In the genomic region with DNA sequence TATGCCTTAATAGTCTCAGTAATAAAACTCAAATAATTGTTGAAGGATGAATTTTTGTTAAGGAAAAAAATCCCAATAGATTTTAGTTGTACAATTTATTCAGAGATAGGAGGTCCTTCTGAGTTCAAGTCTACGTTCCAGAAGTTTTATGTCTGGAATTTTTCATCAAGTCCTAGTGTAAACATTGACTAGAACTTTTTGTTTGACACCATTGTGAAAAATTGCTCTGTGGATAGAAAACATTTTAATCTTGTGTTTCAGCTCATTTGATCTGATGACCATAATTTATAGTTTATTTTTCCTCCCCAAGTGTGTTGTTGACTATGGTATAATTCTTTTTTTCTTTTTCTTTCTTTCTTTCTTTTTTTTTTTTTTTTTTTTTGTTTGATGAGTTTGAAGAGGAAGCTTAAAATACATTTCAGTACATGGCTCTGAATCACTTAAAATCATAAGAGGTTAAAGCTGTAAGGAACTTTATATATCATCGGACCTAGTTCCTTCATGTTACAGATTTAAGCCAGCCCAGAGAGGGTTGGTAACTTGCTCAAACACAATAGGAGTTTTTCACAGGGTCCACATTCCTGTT, we compare ENCODE assay signal across 26 cellular contexts. TPM values are rescaled to one million over a fixed set of nuclear protein-coding genes. Genes with fewer than 3 reads are reported as not detected.
DNase-seq lines count a peak whose midpoint lies in the region; ATAC-seq and TF ChIP-seq lines count a peak whose summit lies in the region.
"Had no signal": no experiment of that assay in that cellular context is flagged by ENCODE, and none has a peak within 500 bp of the region (broad histone marks: within the 10 kb centered on the region; RNA-seq: fewer than 3 reads in every experiment).

No MANE protein-coding gene starts in this region.

- H3K79me1 ChIP-seq in IMR-90 (ENCODE audit: low read depth in 1 of 2, low read length in 2 of 2): peaks cover 7 to 54% of the 10 kb centered on the region in 2 experiments

- H3K4me3 Mint-ChIP-seq in stimulated activated effector memory CD8-positive, alpha-beta T cell treated with anti-CD3 and anti-CD28 coated beads, Interleukin-12 subunit alpha, Interleukin-12 subunit beta, amount 100 ng/mL, for 72 hours: no peak overlapping the region
- H3K4me3 Mint-ChIP-seq: activated B cell treated with CpG ODN at 0.5 μM for 24 hours; H9; naive thymus-derived CD4-positive, alpha-beta T cell had no signal

- H3K9me3 ChIP-seq in IMR-90 (ENCODE audit: control insufficient read depth, insufficient read depth, low read length) (no peaks in the 10 kb centered on the region), left lung (no peaks in the 10 kb centered on the region)
- H3K9me3 ChIP-seq: vagina had no signal

- H3K9me3 Mint-ChIP-seq in stimulated activated effector memory CD8-positive, alpha-beta T cell treated with anti-CD3 and anti-CD28 coated beads, Interleukin-12 subunit alpha, Interleukin-12 subunit beta, amount 100 ng/mL, for 72 hours: no peaks in the 10 kb centered on the region
- H3K9me3 Mint-ChIP-seq: activated B cell treated with CpG ODN at 0.5 μM for 24 hours; H9; naive thymus-derived CD4-positive, alpha-beta T cell had no signal

- H3K27ac Mint-ChIP-seq in stimulated activated effector memory CD8-positive, alpha-beta T cell treated with anti-CD3 and anti-CD28 coated beads, Interleukin-12 subunit alpha, Interleukin-12 subunit beta, amount 100 ng/mL, for 72 hours: peak overlapping the region; percentile 45
- H3K27ac Mint-ChIP-seq: activated B cell treated with CpG ODN at 0.5 μM for 24 hours, H9 had no signal

- H3K4me1 ChIP-seq in IMR-90 (ENCODE audit: control insufficient read depth, insufficient read depth, low read length): peaks cover 25% of the 10 kb centered on the region
- peaks cover 25 to 76% of the 10 kb centered on the region in 2 donors for H3K4me1 ChIP-seq in left lung

- TF ChIP-seq RAD21 in IMR-90 (IDR thresholded peaks at IDR 0.05; ENCODE audit: low read length): no peak

- peak overlapping the region; percentile 32; the same call in 1 of the 2 replicates for H3K4me2 ChIP-seq in IMR-90 (ENCODE audit: low read depth, low read length)

- peaks cover 23% of the 10 kb centered on the region for H3K4me1 Mint-ChIP-seq in stimulated activated effector memory CD8-positive, alpha-beta T cell treated with anti-CD3 and anti-CD28 coated beads, Interleukin-12 subunit alpha, Interleukin-12 subunit beta, amount 100 ng/mL, for 72 hours

- H3K23ac ChIP-seq in IMR-90 (ENCODE audit: low read depth, low read length): peak overlapping the region; percentile 71; the same call in 1 of the 2 replicates

- H4K20me1 ChIP-seq in IMR-90 (ENCODE audit: insufficient read depth, low read length): peaks cover 12% of the 10 kb centered on the region; the same call in 1 of the 2 replicates

- peak overlapping the region; percentile 71; the same call in 1 of the 2 replicates for H3K56ac ChIP-seq in IMR-90 (ENCODE audit: extremely low read depth, insufficient read depth, low read length)

- H2BK15ac ChIP-seq in IMR-90 (ENCODE audit: low read depth, low read length): 0 out of 3 replicates have a peak overlapping the region, but pooled peaks have one; percentile 80

- DNase-seq in IMR-90 (peak; percentile 29), choroid plexus epithelial cell (ENCODE audit: low read depth) (peak; percentile 66), left lung (no peak), HUDEP-2 (lab: John Stamatoyannopoulos, UW; ENCODE audit: unreplicated experiment in 76 of 76) (no peak), NCI-H1092 (lab: John Stamatoyannopoulos, UW) (no peak), cortex of kidney (lab: John Stamatoyannopoulos, UW) (no peak)
- no peak for DNase-seq in stimulated activated effector memory CD8-positive, alpha-beta T cell treated with anti-CD3 and anti-CD28 coated beads, Interleukin-12 subunit alpha, Interleukin-12 subunit beta, amount 100 ng/mL, for 72 hours (ENCODE audit: low spot score in 2 of 2)
- DNase-seq: activated B cell treated with CpG ODN at 0.5 μM for 24 hours; activated CD4-positive, alpha-beta T cell treated with anti-CD3 and anti-CD28 coated beads, Interleukin-2, amount 50 U/mL, for 48 hours; activated CD8-positive, alpha-beta memory T cell treated with anti-CD3 and anti-CD28 coated beads, Interleukin-2, amount 50 U/mL, for 48 hours; activated effector memory CD4-positive, alpha-beta T cell treated with anti-CD3 and anti-CD28 coated beads, Interleukin-2, amount 50 U/mL, for 16 hours; dermis blood vessel endothelial cell; foreskin melanocyte; H9; islet precursor cell; KBM-7; naive thymus-derived CD4-positive, alpha-beta T cell; NCI-H146; NCI-H2171; NCI-H526 had no signal

- peak overlapping the region; percentile 10; the same call in 1 of the 2 replicates for H2AK5ac ChIP-seq in IMR-90 (ENCODE audit: low read depth, low read length)

- H2AFZ ChIP-seq in IMR-90 (replicated peaks; ENCODE audit: low read length, poor library complexity): no peak overlapping the region
- H2AFZ ChIP-seq: parathyroid adenoma had no signal

- H2BK120ac ChIP-seq in IMR-90 (ENCODE audit: low read depth, low read length): peak overlapping the region; percentile 82

- ATAC-seq in IMR-90 (ENCODE audit: low read depth): 0 out of 2 replicates have a peak, but pooled peaks have one; percentile 8
- ATAC-seq in left lung: peak; percentile 49
- no peak for ATAC-seq in stimulated activated effector memory CD8-positive, alpha-beta T cell treated with anti-CD3 and anti-CD28 coated beads, Interleukin-12 subunit alpha, Interleukin-12 subunit beta, amount 100 ng/mL, for 72 hours
- no peak for ATAC-seq in HG02981 (IDR thresholded peaks at IDR 0.05; ENCODE audit: unreplicated experiment)
- ATAC-seq: naive thymus-derived CD4-positive, alpha-beta T cell; sciatic nerve; SK-N-SH treated with all-trans-retinoic acid at 6 μM for 48 hours had no signal

- peaks cover 6% of the 10 kb centered on the region; the same call in 1 of the 2 replicates for H3K9me1 ChIP-seq in IMR-90 (ENCODE audit: insufficient read depth, low read length)

- H3K14ac ChIP-seq in IMR-90 (replicated peaks; ENCODE audit: low read depth, low read length): peak overlapping the region; percentile 64

- CTCF ChIA-PET in IMR-90 (lab: Yijun Ruan, JAX): interaction anchor here (0.6 to 0.7 kb wide), 3 partner anchors 9 to 504 kb away, joined by 3 to 5 read pairs (median 5); no protein-coding TSS in a partner anchor

- TF ChIP-seq CTCF in IMR-90 (conservative IDR thresholded peaks at IDR 0.05; ENCODE audit: low read depth, low read length) (no peak), choroid plexus epithelial cell (conservative IDR thresholded peaks at IDR 0.05; ENCODE audit: low read depth, low read length) (no peak), left lung (IDR thresholded peaks at IDR 0.05) (no peak)

- H2BK5ac ChIP-seq in IMR-90 (ENCODE audit: low read depth, low read length, poor library complexity, severe bottlenecking): peak overlapping the region; percentile 95

- in situ Hi-C loops in IMR-90 (cut with MboI; ENCODE audit: low sequenced_read_pairs): no loop called here

- dilution Hi-C loops in IMR-90 (cut with HindIII; ENCODE audit: low sequenced_read_pairs, unreplicated experiment): no loop called here

- H3K4me3 ChIP-seq in IMR-90 (ENCODE audit: insufficient read depth, low read depth, low read length) (no peak overlapping the region), choroid plexus epithelial cell (ENCODE audit: low read depth, low read length) (no peak overlapping the region), left lung (no peak overlapping the region)
- H3K4me3 ChIP-seq: vagina had no signal

- H2AK9ac ChIP-seq in IMR-90 (replicated peaks; ENCODE audit: low read depth, low read length, poor library complexity): no peak overlapping the region

- H3K18ac ChIP-seq in IMR-90 (ENCODE audit: low read depth, low read length): peak overlapping the region; percentile 87

- no peak for TF ChIP-seq POLR2A in IMR-90 (IDR thresholded peaks at IDR 0.05; ENCODE audit: low read depth, low read length)

- peak overlapping the region; percentile 63 for H4K91ac ChIP-seq in IMR-90 (ENCODE audit: insufficient read depth, low read depth, low read length)

- peaks cover 29% of the 10 kb centered on the region for H3K36me3 Mint-ChIP-seq in stimulated activated effector memory CD8-positive, alpha-beta T cell treated with anti-CD3 and anti-CD28 coated beads, Interleukin-12 subunit alpha, Interleukin-12 subunit beta, amount 100 ng/mL, for 72 hours

- H3K27ac ChIP-seq in IMR-90 (ENCODE audit: insufficient read depth, low read length) (peak overlapping the region; percentile 55; the same call in 1 of the 2 replicates), left lung (peak overlapping the region; percentile 34 to 38)
- H3K27ac ChIP-seq: C4-2B, parathyroid adenoma, vagina had no signal

- intact Hi-C loops in IMR-90 (cut with micrococcal nuclease) (no loop called here), left lung (cut with DNase I) (loop anchor here in 1 of 2 donors (10.0 kb wide), 1 partner anchor 86 kb away; no protein-coding TSS in a partner anchor)

- H2BK20ac ChIP-seq in IMR-90 (ENCODE audit: low read depth, low read length): peak overlapping the region; percentile 60; the same call in 1 of the 2 replicates

- H4K8ac ChIP-seq in IMR-90 (ENCODE audit: low read depth in 2 of 2, low read length in 2 of 2): peak overlapping the region; percentile 36 to 84; a peak in 3 of 4 replicates

- H3K9ac ChIP-seq in IMR-90 (ENCODE audit: low read depth, low read length): peak overlapping the region; percentile 21; the same call in 1 of the 2 replicates
- H3K9ac ChIP-seq: parathyroid adenoma had no signal

- H4K5ac ChIP-seq in IMR-90 (ENCODE audit: low read depth, low read length): peak overlapping the region; percentile 94

- 20% methylated on average over 1 of the region's 2 CpGs; no CpG with 5 or more reads in 1 of the 2 experiments for WGBS in IMR-90 (ENCODE audit: extremely low coverage in 2 of 2, insufficient read length in 1 of 2), 2 experiments

- no TSS peak for BruUV-seq in IMR-90 (replicated peaks; lab: Mats Ljungman, UMichigan)

- peaks cover 4% of the 10 kb centered on the region; the same call in 1 of the 2 replicates for H3K36me3 ChIP-seq in IMR-90 (ENCODE audit: control insufficient read depth, insufficient read depth, low read length)
- peaks cover 0 to 7% of the 10 kb centered on the region in 2 donors for H3K36me3 ChIP-seq in left lung
- H3K36me3 ChIP-seq: vagina had no signal

- POLR2A ChIA-PET in IMR-90 (lab: Charles Lee; ENCODE audit: unreplicated experiment): interaction anchor here (0.6 to 1.4 kb wide), 2 partner anchors 9 to 298 kb away, joined by 4 to 5 read pairs; no protein-coding TSS in a partner anchor

- H3K4ac ChIP-seq in IMR-90 (ENCODE audit: low read depth, low read length): peak overlapping the region; percentile 69

- H3K27me3 ChIP-seq in IMR-90 (ENCODE audit: control insufficient read depth, insufficient read depth, low read length) (no peaks in the 10 kb centered on the region), left lung (no peaks in the 10 kb centered on the region)
- H3K27me3 ChIP-seq: vagina had no signal

RNA-seq across cellular contexts. Expression of gene ITGA1, which starts 20.7 kb away (rescaled TPM):
- total RNA-seq in IMR-90 (2012; rRNA removed) (74.4 and 95.2 TPM in 2 replicates), left lung (100 to 1,000 TPM in 1 of 2 donors, 10 to 100 TPM in 1; 87.5 to 127 TPM)
- polyA plus RNA-seq in IMR-90 (2012; rRNA removed): 17.5 and 22.3 TPM in 2 replicates
- polyA plus RNA-seq in IMR-90 (2012; cell fraction: cytosol; rRNA removed): 4.4 and 10.5 TPM in 2 replicates
- polyA plus RNA-seq in IMR-90 (2012; cell fraction: nucleus; rRNA removed; ENCODE audit: low replicate concordance): 5.5 and 36.2 TPM in 2 replicates

RNA-seq across cellular contexts. Expression of gene PELO, which starts 20.7 kb away (rescaled TPM):
- total RNA-seq in IMR-90 (2012; rRNA removed): 48.9 and 49.7 TPM in 2 replicates
- polyA plus RNA-seq in IMR-90 (2012; rRNA removed): 42.4 and 43.7 TPM in 2 replicates
- 34.3 and 38.4 TPM in 2 replicates for polyA plus RNA-seq in IMR-90 (2012; cell fraction: cytosol; rRNA removed)
- 32.6 and 34.9 TPM in 2 replicates for polyA plus RNA-seq in IMR-90 (2012; cell fraction: nucleus; rRNA removed; ENCODE audit: low replicate concordance)
- total RNA-seq in left lung: 10 to 100 TPM; 40.9 to 47.6 TPM

Comparison
In these comparisons a context has a peak if more than half of its experiments do, and no peak if none do; other contexts are left out.
1. ATAC-seq: peak in IMR-90 (single experiment) and left lung (single experiment); none in stimulated activated effector memory CD8-positive, alpha-beta T cell treated with anti-CD3 and anti-CD28 coated beads, Interleukin-12 subunit alpha, Interleukin-12 subunit beta, amount 100 ng/mL, for 72 hours (single experiment) and HG02981 (single experiment).
2. DNase-seq: peak in IMR-90 (single experiment) and choroid plexus epithelial cell (single experiment); none in left lung (0 of 2), stimulated activated effector memory CD8-positive, alpha-beta T cell treated with anti-CD3 and anti-CD28 coated beads, Interleukin-12 subunit alpha, Interleukin-12 subunit beta, amount 100 ng/mL, for 72 hours (0 of 2), HUDEP-2 (0 of 76), NCI-H1092 (single experiment) and cortex of kidney (single experiment).